8 cellular contexts compared by ENCODE assay signal in genomic region chr22:42399315-42400271, GRCh38. TPM values are rescaled to one million over a fixed set of nuclear protein-coding genes. Genes with fewer than 3 reads are reported as not detected.
DNase-seq lines count a peak whose midpoint lies in the region; ATAC-seq and TF ChIP-seq lines count a peak whose summit lies in the region.

No MANE protein-coding gene starts in this region.

- no peak overlapping the region for H3K4me3 ChIP-seq in H7 (ENCODE audit: insufficient read depth, low read depth, low read length)

- H3K36me3 Mint-ChIP-seq in WTC11 (no peaks in the 10 kb centered on the region), neural crest cell (ENCODE audit: low read depth) (no peaks in the 10 kb centered on the region)
- H3K36me3 Mint-ChIP-seq in activated naive CD8-positive, alpha-beta T cell treated with anti-CD3 and anti-CD28 coated beads for 36 hours, result no peaks in the 10 kb centered on the region
- no peaks in the 10 kb centered on the region for H3K36me3 Mint-ChIP-seq in activated T-helper 2 cell treated with anti-CD3 and anti-CD28 coated beads, Interferon-gamma antibody, Interleukin-2, Interleukin-4, amounts not matched to agents 10 μg/mL and 5 μg/mL and 100 μg/mL, durations not matched to agents 14 hours and 24 hours and 36 hours (ENCODE audit: low read depth)
- no peaks in the 10 kb centered on the region for H3K36me3 Mint-ChIP-seq in T-helper 2 cell treated with Interferon-gamma antibody and Interleukin-4, amounts not matched to agents 5 μg/mL and 100 μg/mL, for 36 hours (ENCODE audit: low read depth)

- CTCF ChIA-PET in WTC11 (lab: Charles Lee), result interaction anchor here (0.6 to 2.0 kb wide), 12 partner anchors 8 to 448 kb away, joined by 3 to 9 read pairs (median 4); partner anchors contain the start of gene SMIM45

- POLR2A ChIA-PET in WTC11 (lab: Charles Lee), result no interaction called here

- no peaks in the 10 kb centered on the region for H3K36me3 ChIP-seq in H7 (replicated peaks; ENCODE audit: control insufficient read depth, insufficient read depth, low read length)

- intact Hi-C loops in activated T-helper 2 cell treated with anti-CD3 and anti-CD28 coated beads, Interferon-gamma antibody, Interleukin-2, Interleukin-4, amounts not matched to agents 10 μg/mL and 5 μg/mL and 100 μg/mL, durations not matched to agents 14 hours and 24 hours and 36 hours (cut with micrococcal nuclease), result no loop called here

- TF ChIP-seq CTCF in WTC11 (IDR thresholded peaks at IDR 0.05) (no peak), neural crest cell (conservative IDR thresholded peaks at IDR 0.05) (no peak)

- H3K9me3 Mint-ChIP-seq in WTC11, result no peaks in the 10 kb centered on the region
- no peaks in the 10 kb centered on the region for H3K9me3 Mint-ChIP-seq in neural crest cell
- H3K9me3 Mint-ChIP-seq in activated naive CD8-positive, alpha-beta T cell treated with anti-CD3 and anti-CD28 coated beads for 36 hours, result no peaks in the 10 kb centered on the region
- no peaks in the 10 kb centered on the region for H3K9me3 Mint-ChIP-seq in activated T-helper 2 cell treated with anti-CD3 and anti-CD28 coated beads, Interferon-gamma antibody, Interleukin-2, Interleukin-4, amounts not matched to agents 10 μg/mL and 5 μg/mL and 100 μg/mL, durations not matched to agents 14 hours and 24 hours and 36 hours
- H3K9me3 Mint-ChIP-seq in T-helper 2 cell treated with Interferon-gamma antibody and Interleukin-4, amounts not matched to agents 5 μg/mL and 100 μg/mL, for 36 hours, result no peaks in the 10 kb centered on the region

- ATAC-seq in WTC11, result peak; percentile 59

- DNase-seq in H7 (peak; percentile 78), NCI-H2107 (lab: John Stamatoyannopoulos, UW) (peak; percentile 92), WTC11 (ENCODE audit: low spot score) (peak; percentile 45), neural crest cell (ENCODE audit: low read depth, low spot score) (no peak)
- DNase-seq in activated naive CD8-positive, alpha-beta T cell treated with anti-CD3 and anti-CD28 coated beads for 36 hours, result no peak
- no peak for DNase-seq in stimulated activated CD4-positive, alpha-beta T cell treated with anti-CD3 and anti-CD28 coated beads, Interleukin-1b, Interleukin-23, amount 100 ng/mL, for 48 hours
- DNase-seq in activated T-helper 2 cell treated with anti-CD3 and anti-CD28 coated beads, Interferon-gamma antibody, Interleukin-2, Interleukin-4, amounts not matched to agents 10 μg/mL and 5 μg/mL and 100 μg/mL, durations not matched to agents 14 hours and 24 hours and 36 hours (ENCODE audit: low spot score), result no peak
- no peak for DNase-seq in T-helper 2 cell treated with Interferon-gamma antibody and Interleukin-4, amounts not matched to agents 5 μg/mL and 100 μg/mL, for 36 hours (ENCODE audit: low spot score)

- H3K27me3 Mint-ChIP-seq in WTC11 (ENCODE audit: low read depth), result no peaks in the 10 kb centered on the region
- no peaks in the 10 kb centered on the region for H3K27me3 Mint-ChIP-seq in neural crest cell (ENCODE audit: low read depth)
- H3K27me3 Mint-ChIP-seq in activated naive CD8-positive, alpha-beta T cell treated with anti-CD3 and anti-CD28 coated beads for 36 hours, result no peaks in the 10 kb centered on the region
- H3K27me3 Mint-ChIP-seq in activated T-helper 2 cell treated with anti-CD3 and anti-CD28 coated beads, Interferon-gamma antibody, Interleukin-2, Interleukin-4, amounts not matched to agents 10 μg/mL and 5 μg/mL and 100 μg/mL, durations not matched to agents 14 hours and 24 hours and 36 hours (ENCODE audit: low read depth), result peaks cover 3% of the 10 kb centered on the region
- H3K27me3 Mint-ChIP-seq in T-helper 2 cell treated with Interferon-gamma antibody and Interleukin-4, amounts not matched to agents 5 μg/mL and 100 μg/mL, for 36 hours (ENCODE audit: low read depth), result no peaks in the 10 kb centered on the region

- H3K4me3 Mint-ChIP-seq in WTC11 (no peak overlapping the region), neural crest cell (no peak overlapping the region)
- no peak overlapping the region for H3K4me3 Mint-ChIP-seq in activated naive CD8-positive, alpha-beta T cell treated with anti-CD3 and anti-CD28 coated beads for 36 hours
- H3K4me3 Mint-ChIP-seq in activated T-helper 2 cell treated with anti-CD3 and anti-CD28 coated beads, Interferon-gamma antibody, Interleukin-2, Interleukin-4, amounts not matched to agents 10 μg/mL and 5 μg/mL and 100 μg/mL, durations not matched to agents 14 hours and 24 hours and 36 hours (ENCODE audit: low read depth), result no peak overlapping the region
- no peak overlapping the region for H3K4me3 Mint-ChIP-seq in T-helper 2 cell treated with Interferon-gamma antibody and Interleukin-4, amounts not matched to agents 5 μg/mL and 100 μg/mL, for 36 hours

- H3K4me1 Mint-ChIP-seq in WTC11 (peaks cover 31% of the 10 kb centered on the region), neural crest cell (no peaks in the 10 kb centered on the region)
- peaks cover 5% of the 10 kb centered on the region for H3K4me1 Mint-ChIP-seq in activated naive CD8-positive, alpha-beta T cell treated with anti-CD3 and anti-CD28 coated beads for 36 hours
- no peaks in the 10 kb centered on the region for H3K4me1 Mint-ChIP-seq in activated T-helper 2 cell treated with anti-CD3 and anti-CD28 coated beads, Interferon-gamma antibody, Interleukin-2, Interleukin-4, amounts not matched to agents 10 μg/mL and 5 μg/mL and 100 μg/mL, durations not matched to agents 14 hours and 24 hours and 36 hours (ENCODE audit: low read depth)
- H3K4me1 Mint-ChIP-seq in T-helper 2 cell treated with Interferon-gamma antibody and Interleukin-4, amounts not matched to agents 5 μg/mL and 100 μg/mL, for 36 hours (ENCODE audit: low read depth), result peaks cover 4% of the 10 kb centered on the region

- no peaks in the 10 kb centered on the region for H3K27me3 ChIP-seq in H7 (ENCODE audit: control insufficient read depth, insufficient read depth, low read length)

- H3K27ac Mint-ChIP-seq in WTC11 (no peak overlapping the region), neural crest cell (ENCODE audit: unreplicated experiment) (peak overlapping the region; percentile 81)
- H3K27ac Mint-ChIP-seq in activated naive CD8-positive, alpha-beta T cell treated with anti-CD3 and anti-CD28 coated beads for 36 hours, result no peak overlapping the region
- H3K27ac Mint-ChIP-seq in activated T-helper 2 cell treated with anti-CD3 and anti-CD28 coated beads, Interferon-gamma antibody, Interleukin-2, Interleukin-4, amounts not matched to agents 10 μg/mL and 5 μg/mL and 100 μg/mL, durations not matched to agents 14 hours and 24 hours and 36 hours, result no peak overlapping the region
- H3K27ac Mint-ChIP-seq in T-helper 2 cell treated with Interferon-gamma antibody and Interleukin-4, amounts not matched to agents 5 μg/mL and 100 μg/mL, for 36 hours, result no peak overlapping the region

TF ChIP-seq in WTC11, 78 proteins besides CTCF, POLR2A, EP300 and RAD21 (continues in another document):
- no peak for TF ChIP-seq NR2C2 (CRISPR knock-in tag; IDR thresholded peaks at IDR 0.05)
- TF ChIP-seq NR1H2 (CRISPR knock-in tag; IDR thresholded peaks at IDR 0.05), result no peak
- no peak for TF ChIP-seq RELA (CRISPR knock-in tag; IDR thresholded peaks at IDR 0.05; ENCODE audit: borderline replicate concordance)
- no peak for TF ChIP-seq ZNF416 (CRISPR knock-in tag; IDR thresholded peaks at IDR 0.05)
- no peak for TF ChIP-seq ATF1 (CRISPR knock-in tag; IDR thresholded peaks at IDR 0.05)
- no peak for TF ChIP-seq EMX1 (CRISPR knock-in tag; IDR thresholded peaks at IDR 0.05)
- no peak for TF ChIP-seq TCF7 (CRISPR knock-in tag; IDR thresholded peaks at IDR 0.05; ENCODE audit: low read depth)
- TF ChIP-seq NFYB (CRISPR knock-in tag; conservative IDR thresholded peaks at IDR 0.05; ENCODE audit: low read depth), result no peak
- TF ChIP-seq, protein P1, sequence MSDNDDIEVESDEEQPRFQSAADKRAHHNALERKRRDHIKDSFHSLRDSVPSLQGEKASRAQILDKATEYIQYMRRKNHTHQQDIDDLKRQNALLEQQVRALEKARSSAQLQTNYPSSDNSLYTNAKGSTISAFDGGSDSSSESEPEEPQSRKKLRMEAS (CRISPR knock-in tag; IDR thresholded peaks at IDR 0.05), result no peak
- TF ChIP-seq USF2 (CRISPR knock-in tag; IDR thresholded peaks at IDR 0.05), result no peak
- TF ChIP-seq ZNF263 (CRISPR knock-in tag; IDR thresholded peaks at IDR 0.05; ENCODE audit: low read depth), result no peak
- TF ChIP-seq ZNF396 (CRISPR knock-in tag; IDR thresholded peaks at IDR 0.05; ENCODE audit: borderline replicate concordance), result no peak

RNA-seq across cellular contexts. Expression of gene NFAM1, which starts 32.6 kb away (rescaled TPM):
- 0.48 and 0.69 TPM in 2 replicates for total RNA-seq in H7 (2014; rRNA removed; shearing (Covaris generic))
- total RNA-seq in WTC11 (2021), result 0.92 to 1.6 TPM (median 1.2 TPM) in 3 replicates
- 0.07 TPM in 1 of 2 replicates, not detected in the other for total RNA-seq in neural crest cell
- under 1 TPM in 1 of 2 experiments, not detected in 1; 0.08 TPM for total RNA-seq in activated naive CD8-positive, alpha-beta T cell treated with anti-CD3 and anti-CD28 coated beads for 36 hours
- 0.21 and 0.23 TPM in 2 replicates for total RNA-seq in activated T-helper 2 cell treated with anti-CD3 and anti-CD28 coated beads, Interferon-gamma antibody, Interleukin-2, Interleukin-4, amounts not matched to agents 10 μg/mL and 5 μg/mL and 100 μg/mL, durations not matched to agents 14 hours and 24 hours and 36 hours

Comparison
In these comparisons a context has a peak if more than half of its experiments do, and no peak if none do; other contexts are left out.
1. DNase-seq: peak in H7 (single experiment), NCI-H2107 (single experiment) and WTC11 (single experiment); none in neural crest cell (single experiment), activated naive CD8-positive, alpha-beta T cell treated with anti-CD3 and anti-CD28 coated beads for 36 hours (single experiment), stimulated activated CD4-positive, alpha-beta T cell treated with anti-CD3 and anti-CD28 coated beads, Interleukin-1b, Interleukin-23, amount 100 ng/mL, for 48 hours (single experiment), activated T-helper 2 cell treated with anti-CD3 and anti-CD28 coated beads, Interferon-gamma antibody, Interleukin-2, Interleukin-4, amounts not matched to agents 10 μg/mL and 5 μg/mL and 100 μg/mL, durations not matched to agents 14 hours and 24 hours and 36 hours (single experiment) and T-helper 2 cell treated with Interferon-gamma antibody and Interleukin-4, amounts not matched to agents 5 μg/mL and 100 μg/mL, for 36 hours (single experiment).